Comparison of ENCODE assay signal across 15 cellular contexts in the genomic region with DNA sequence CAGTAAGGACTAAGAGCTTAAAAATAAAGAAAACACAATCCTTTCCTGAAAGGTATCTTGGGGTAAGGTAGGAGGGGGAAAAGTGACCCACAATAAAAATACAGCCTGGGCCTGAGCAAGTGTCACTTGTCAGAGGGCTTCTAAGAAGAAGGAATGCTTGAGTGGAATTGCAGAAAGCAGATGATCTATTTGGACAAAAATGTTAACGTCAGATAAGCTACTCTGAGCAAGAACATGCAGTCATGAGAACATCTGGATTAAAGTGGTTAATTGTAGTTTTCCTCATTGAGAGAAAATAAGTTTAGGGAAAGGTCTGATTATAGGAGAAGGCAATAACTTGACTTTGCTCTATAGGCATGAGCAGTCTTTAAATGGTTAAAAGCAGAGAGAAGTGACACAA.
DNase-seq lines count a peak whose midpoint lies in the region; ATAC-seq and TF ChIP-seq lines count a peak whose summit lies in the region.
"Had no signal": no experiment of that assay in that cellular context is flagged by ENCODE, and none has a peak within 500 bp of the region (broad histone marks: within the 10 kb centered on the region; RNA-seq: fewer than 3 reads in every experiment).

No MANE protein-coding gene starts in this region.

- H3K4me1 ChIP-seq in adipocyte (ENCODE audit: control insufficient read depth, insufficient read depth, low read length), result peaks cover 12% of the 10 kb centered on the region

- DNase-seq in Right ventricle myocardium inferior (ENCODE audit: missing footprints), result no peak
- no peak for DNase-seq in cardiac septum (ENCODE audit: low spot score)
- DNase-seq in adipocyte (ENCODE audit: low read depth), result peak; percentile 13
- peak; percentile 53 for DNase-seq in fibroblast of villous mesenchyme (ENCODE audit: low read depth)
- no peak for DNase-seq in hypothalamus (lab: John Stamatoyannopoulos, UW)
- DNase-seq in A172 (ENCODE audit: low spot score), result no peak
- no peak for DNase-seq in SW480 (ENCODE audit: low spot score)
- DNase-seq in OCI-M2 (lab: John Stamatoyannopoulos, UW; ENCODE audit: unreplicated experiment), result no peak
- DNase-seq: Calu3; CD4-positive, alpha-beta T cell; DMS 273 treated with DMSO at 0.1 percent for 48 hours; GM23248; H7 had no signal

- intact Hi-C loops in Right ventricle myocardium inferior (cut with DNase I), result no loop called here
- intact Hi-C loops in cardiac septum (cut with DNase I), result loop anchor here (10.0 kb wide), 1 partner anchor 573 kb away; no protein-coding TSS in a partner anchor

- no peak overlapping the region for H3K9ac ChIP-seq in adipocyte (ENCODE audit: low read length)
- H3K9ac ChIP-seq: BLaER1 treated with 17β-estradiol and CSF1 and Interleukin-3, amounts not matched to agents 10 nM and 100 nM; GM23248 had no signal

- H3K9me3 ChIP-seq in adipocyte (ENCODE audit: control insufficient read depth, low read length), result peaks cover 4% of the 10 kb centered on the region
- H3K9me3 ChIP-seq: BLaER1 treated with 17β-estradiol and CSF1 and Interleukin-3, amounts not matched to agents 10 nM and 100 nM had no signal

- H3K36me3 ChIP-seq in adipocyte (ENCODE audit: control insufficient read depth, insufficient read depth, low read length, severe bottlenecking), result no peaks in the 10 kb centered on the region
- H3K36me3 ChIP-seq: BLaER1 treated with 17β-estradiol and CSF1 and Interleukin-3, amounts not matched to agents 10 nM and 100 nM had no signal

- H3K27me3 ChIP-seq in adipocyte (replicated peaks; ENCODE audit: control insufficient read depth, insufficient read depth, low read length), result no peaks in the 10 kb centered on the region
- H3K27me3 ChIP-seq: BLaER1 treated with 17β-estradiol and CSF1 and Interleukin-3, amounts not matched to agents 10 nM and 100 nM had no signal

- peak; percentile 26 for ATAC-seq in Right ventricle myocardium inferior
- ATAC-seq: GM12878 had no signal

- TF ChIP-seq CTCF in fibroblast of villous mesenchyme (IDR thresholded peaks at IDR 0.05; ENCODE audit: insufficient read depth, low read depth, low read length), result no peak

- no peak overlapping the region for H3K4me3 ChIP-seq in adipocyte (ENCODE audit: low read length)
- H3K4me3 ChIP-seq in fibroblast of villous mesenchyme (ENCODE audit: low read depth, low read length), result no peak overlapping the region
- H3K4me3 ChIP-seq: BLaER1 treated with 17β-estradiol and CSF1 and Interleukin-3, amounts not matched to agents 10 nM and 100 nM; GM12878; GM23248 had no signal

Comparison
In these comparisons a context has a peak if more than half of its experiments do, and no peak if none do; other contexts are left out.
1. DNase-seq: peak in adipocyte (single experiment) and fibroblast of villous mesenchyme (single experiment); none in Right ventricle myocardium inferior (single experiment), cardiac septum (single experiment), hypothalamus (0 of 51), A172 (single experiment), SW480 (single experiment) and OCI-M2 (single experiment).